In the genomic region with DNA sequence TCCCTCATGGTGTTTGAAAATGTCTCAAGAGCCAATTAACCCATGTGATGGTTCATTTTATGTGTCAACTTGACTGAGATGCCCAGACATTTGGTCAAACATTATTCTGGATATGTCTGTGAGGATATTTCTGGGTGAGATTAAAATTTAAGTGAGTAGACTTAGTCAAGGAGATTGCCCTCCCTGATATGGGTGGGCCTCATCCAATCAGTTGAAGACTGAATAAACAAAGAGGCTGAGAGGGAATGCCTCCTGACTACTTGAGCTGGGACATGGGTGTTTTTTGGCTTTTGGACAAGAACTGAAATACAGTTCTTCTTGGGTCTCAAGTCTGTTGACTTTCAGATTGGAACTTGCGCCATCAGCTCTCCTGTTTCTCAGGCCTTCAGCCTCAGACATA, we compare ENCODE assay signal across 7 cellular contexts.
"Had no signal": no experiment of that assay in that cellular context is flagged by ENCODE, and none has a peak within 500 bp of the region (broad histone marks: within the 10 kb centered on the region; RNA-seq: fewer than 3 reads in every experiment).

No MANE protein-coding gene starts in this region.

- DNase-seq: IMR-90, KBM-7, KG1 had no signal

- FAIRE-seq: HepG2, HTR-8/SVneo had no signal

- H3K4me2 ChIP-seq: KMS-11 had no signal

- ATAC-seq: HepG2 had no signal

- H3K27ac ChIP-seq: HL-60, KMS-11 had no signal

- H3K9ac ChIP-seq: KMS-11 had no signal
